21 cellular contexts compared by ENCODE assay signal in genomic region chr12:81245458-81245857, GRCh38.
DNase-seq lines count a peak whose midpoint lies in the region; ATAC-seq, FAIRE-seq and TF ChIP-seq lines count a peak whose summit lies in the region.
"Had no signal": no experiment of that assay in that cellular context is flagged by ENCODE, and none has a peak within 500 bp of the region (broad histone marks: within the 10 kb centered on the region; RNA-seq: fewer than 3 reads in every experiment).

No MANE protein-coding gene starts in this region.

- H3K27ac ChIP-seq in HUES64 (ENCODE audit: low read depth, low read length) (no peak overlapping the region), astrocyte (ENCODE audit: low read depth, low read length) (no peak overlapping the region), temporal lobe (ENCODE audit: low read depth, low read length) (peak overlapping the region; percentile 48)
- H3K27ac ChIP-seq: adrenal gland, esophagus muscularis mucosa, PC-9, right lobe of liver had no signal

- no peak for DNase-seq in astrocyte (ENCODE audit: low read depth)
- peak; percentile 46 for DNase-seq in medulla oblongata (ENCODE audit: extremely low spot score)
- DNase-seq in COLO829 (ENCODE audit: low spot score): no peak
- no peak for DNase-seq in activated CD4-positive, alpha-beta T cell treated with anti-CD3 and anti-CD28 coated beads for 4 hours
- DNase-seq in SHP77 treated with DMSO at 0.1 percent for 48 hours (lab: John Stamatoyannopoulos, UW): no peak
- DNase-seq: activated CD8-positive, alpha-beta T cell treated with anti-CD3 and anti-CD28 coated beads, Interleukin-2, amount 10 ng/mL, durations not matched to agents 7 days and 5 days; adrenal gland; C1 segment of cervical spinal cord; DND-41; left ventricle myocardium superior; naive thymus-derived CD4-positive, alpha-beta T cell; PC-9; right lobe of liver; stimulated activated naive CD4-positive, alpha-beta T cell had no signal

- peaks cover 13% of the 10 kb centered on the region for H3K4me1 ChIP-seq in HUES64 (ENCODE audit: insufficient read depth, low read length)
- no peaks in the 10 kb centered on the region for H3K4me1 ChIP-seq in astrocyte (ENCODE audit: insufficient read depth, low read length)
- H3K4me1 ChIP-seq: adrenal gland, esophagus muscularis mucosa, right lobe of liver had no signal

- no peak overlapping the region for H3K4me2 ChIP-seq in astrocyte (ENCODE audit: low read length)
- H3K4me2 ChIP-seq: PC-9 had no signal

- H4K20me1 ChIP-seq in astrocyte (ENCODE audit: insufficient read depth, low read length): no peaks in the 10 kb centered on the region

- no peaks in the 10 kb centered on the region for H3K36me3 Mint-ChIP-seq in astrocyte (ENCODE audit: low read depth, unreplicated experiment)
- H3K36me3 Mint-ChIP-seq: naive thymus-derived CD4-positive, alpha-beta T cell had no signal

- H3K27me3 Mint-ChIP-seq in astrocyte (ENCODE audit: low read depth, unreplicated experiment): no peaks in the 10 kb centered on the region
- H3K27me3 Mint-ChIP-seq: dendritic cell treated with granulocyte-macrophage colony-stimulating factor and Interleukin-4, amounts not matched to agents 40 ng/mL and 50 ng/mL, for 4 days; naive thymus-derived CD4-positive, alpha-beta T cell had no signal

- no peak overlapping the region for H3K4me3 Mint-ChIP-seq in astrocyte (ENCODE audit: unreplicated experiment)
- H3K4me3 Mint-ChIP-seq: activated CD8-positive, alpha-beta T cell treated with anti-CD3 and anti-CD28 coated beads, Interleukin-2, amount 10 ng/mL, durations not matched to agents 7 days and 5 days; dendritic cell treated with granulocyte-macrophage colony-stimulating factor and Interleukin-4, amounts not matched to agents 40 ng/mL and 50 ng/mL, for 4 days; naive thymus-derived CD4-positive, alpha-beta T cell had no signal

- H3K36me3 ChIP-seq in HUES64 (ENCODE audit: insufficient read depth, low read length) (no peaks in the 10 kb centered on the region), astrocyte (ENCODE audit: insufficient read depth, low read length) (no peaks in the 10 kb centered on the region)
- H3K36me3 ChIP-seq: adrenal gland, esophagus muscularis mucosa, right lobe of liver had no signal

- H3K27ac Mint-ChIP-seq in astrocyte (ENCODE audit: unreplicated experiment): peak overlapping the region; percentile 51
- H3K27ac Mint-ChIP-seq: activated CD8-positive, alpha-beta T cell treated with anti-CD3 and anti-CD28 coated beads, Interleukin-2, amount 10 ng/mL, durations not matched to agents 7 days and 5 days; dendritic cell treated with granulocyte-macrophage colony-stimulating factor and Interleukin-4, amounts not matched to agents 40 ng/mL and 50 ng/mL, for 4 days; naive thymus-derived CD4-positive, alpha-beta T cell had no signal

- no peak overlapping the region for H3K4me3 ChIP-seq in HUES64 (ENCODE audit: low read length)
- H3K4me3 ChIP-seq in astrocyte (ENCODE audit: insufficient read depth, low read depth, low read length): no peak overlapping the region
- H3K4me3 ChIP-seq: adrenal gland, esophagus muscularis mucosa, PC-9, right lobe of liver had no signal

- no peak for ATAC-seq in HG02798 (IDR thresholded peaks at IDR 0.05; ENCODE audit: poor library complexity, unreplicated experiment)
- ATAC-seq: activated CD8-positive, alpha-beta T cell treated with anti-CD3 and anti-CD28 coated beads, Interleukin-2, amount 10 ng/mL, durations not matched to agents 7 days and 5 days; left ventricle myocardium superior; naive thymus-derived CD4-positive, alpha-beta T cell; right lobe of liver; SK-N-SH treated with all-trans-retinoic acid at 6 μM for 48 hours had no signal

- H3K9ac ChIP-seq in HUES64 (ENCODE audit: low read depth, low read length): 0 out of 2 replicates have a peak overlapping the region, but pooled peaks have one; percentile 2
- no peak overlapping the region for H3K9ac ChIP-seq in astrocyte (ENCODE audit: low read length)

- H3K9me3 Mint-ChIP-seq in astrocyte (ENCODE audit: unreplicated experiment): no peaks in the 10 kb centered on the region
- H3K9me3 Mint-ChIP-seq: dendritic cell treated with granulocyte-macrophage colony-stimulating factor and Interleukin-4, amounts not matched to agents 40 ng/mL and 50 ng/mL, for 4 days had no signal

- H3K9me3 ChIP-seq in HUES64 (ENCODE audit: insufficient read depth, low read depth, low read length): no peaks in the 10 kb centered on the region
- no peaks in the 10 kb centered on the region for H3K9me3 ChIP-seq in astrocyte (ENCODE audit: insufficient read depth, low read depth, low read length)
- H3K9me3 ChIP-seq: adrenal gland, right lobe of liver had no signal

- peaks cover 10% of the 10 kb centered on the region for H3K4me1 Mint-ChIP-seq in astrocyte (ENCODE audit: low read depth, unreplicated experiment)
- H3K4me1 Mint-ChIP-seq: naive thymus-derived CD4-positive, alpha-beta T cell had no signal

- no peaks in the 10 kb centered on the region for H3K27me3 ChIP-seq in HUES64 (ENCODE audit: insufficient read depth, low read length)
- H3K27me3 ChIP-seq in astrocyte (ENCODE audit: insufficient read depth, low read length): no peaks in the 10 kb centered on the region
- H3K27me3 ChIP-seq: adrenal gland, esophagus muscularis mucosa, right lobe of liver had no signal

- no peak for TF ChIP-seq CTCF in astrocyte (IDR thresholded peaks at IDR 0.05; ENCODE audit: insufficient read depth, low read depth, low read length)

- no peaks in the 10 kb centered on the region for H3K79me2 ChIP-seq in astrocyte (ENCODE audit: insufficient read depth, low read length)

- H2AFZ ChIP-seq in astrocyte (ENCODE audit: low read depth, low read length): no peak overlapping the region
- H2AFZ ChIP-seq: PC-9 had no signal

- FAIRE-seq in astrocyte (lab: Jason Lieb, UNC): no peak
- FAIRE-seq: H54 had no signal

- WGBS in HUES64: 79% methylated on average over 1 of the region's 2 CpGs
